ENCODE assay signal across 7 cellular contexts in genomic region chr7:98745722-98746318, GRCh38.
DNase-seq lines count a peak whose midpoint lies in the region; ATAC-seq and TF ChIP-seq lines count a peak whose summit lies in the region.

No MANE protein-coding gene starts in this region.

- no peak for ATAC-seq in HG03196 (IDR thresholded peaks at IDR 0.05; ENCODE audit: unreplicated experiment)

- POLR2A ChIA-PET in GM10248 (lab: Yijun Ruan, JAX): no interaction called here

- intact Hi-C loops in ascending aorta (cut with DNase I): no loop called here

- H3K9me3 Mint-ChIP-seq in immature natural killer cell: no peaks in the 10 kb centered on the region

- no peaks in the 10 kb centered on the region for H3K36me3 Mint-ChIP-seq in immature natural killer cell

- no peaks in the 10 kb centered on the region for H3K9me3 ChIP-seq in ascending aorta

- H3K4me1 ChIP-seq in ascending aorta: no peaks in the 10 kb centered on the region

- H3K4me1 Mint-ChIP-seq in immature natural killer cell: no peaks in the 10 kb centered on the region

- H3K27ac ChIP-seq in ascending aorta: no peak overlapping the region

- H3K27me3 Mint-ChIP-seq in immature natural killer cell (ENCODE audit: low read depth in 3 of 3): peaks cover 2 to 5% (median 4%) of the 10 kb centered on the region in 3 donors

- no peak overlapping the region for H3K4me3 Mint-ChIP-seq in immature natural killer cell

- peak; percentile 77 for DNase-seq in GM10248 (ENCODE audit: extremely low spot score)
- peak; percentile 20 to 69 (median 48) for DNase-seq in T-helper 1 cell
- no peak for DNase-seq in ascending aorta (ENCODE audit: low spot score in 2 of 2)
- peak; percentile 29 to 39 (median 36) for DNase-seq in immature natural killer cell
- DNase-seq in stimulated activated CD4-positive, alpha-beta T cell treated with anti-CD3 and anti-CD28 coated beads, Interleukin-2, amount 100 ng/mL, for 4 hours (ENCODE audit: low read depth): peak; percentile 52

- no peak overlapping the region for H3K4me3 ChIP-seq in ascending aorta

- H3K27ac Mint-ChIP-seq in immature natural killer cell: no peak overlapping the region

- peak; percentile 84 for TF ChIP-seq CTCF in GM10248 (IDR thresholded peaks at IDR 0.05; ENCODE audit: control extremely low read depth, extremely low read depth, low read depth, missing control alignments)
- TF ChIP-seq CTCF in LNCAP (IDR thresholded peaks at IDR 0.05): peak; percentile 93
- TF ChIP-seq CTCF in ascending aorta (IDR thresholded peaks at IDR 0.05): peak in 2 of 3 experiments; percentile 54 to 60

- no peaks in the 10 kb centered on the region for H3K36me3 ChIP-seq in ascending aorta

- CTCF ChIA-PET in GM10248 (lab: Yijun Ruan, JAX): interaction anchor here (0.8 to 4.7 kb wide), 42 partner anchors 8 to 722 kb away, joined by 3 to 34 read pairs (median 4); no protein-coding TSS in a partner anchor

- no peaks in the 10 kb centered on the region for H3K27me3 ChIP-seq in ascending aorta

Comparison
In these comparisons a context has a peak if more than half of its experiments do, and no peak if none do; other contexts are left out.
1. DNase-seq: peak in GM10248 (single experiment), T-helper 1 cell (5 of 5), immature natural killer cell (3 of 3) and stimulated activated CD4-positive, alpha-beta T cell treated with anti-CD3 and anti-CD28 coated beads, Interleukin-2, amount 100 ng/mL, for 4 hours (single experiment); none in ascending aorta (0 of 2).
2. Peak in every context shown above with its lines, with median percentiles within 50 percentile points of each other: CTCF ChIP-seq.